ENCODE assay signal across 17 cellular contexts in genomic region chr14:75491376-75491978, GRCh38. TPM values are rescaled to one million over a fixed set of nuclear protein-coding genes. Genes with fewer than 3 reads are reported as not detected.
DNase-seq lines count a peak whose midpoint lies in the region; ATAC-seq, FAIRE-seq and TF ChIP-seq lines count a peak whose summit lies in the region.
"Had no signal": no experiment of that assay in that cellular context is flagged by ENCODE, and none has a peak within 500 bp of the region (broad histone marks: within the 10 kb centered on the region; RNA-seq: fewer than 3 reads in every experiment).

No MANE protein-coding gene starts in this region.

- DNase-seq in T-helper 2 cell treated with Interferon-gamma antibody and Interleukin-4, amounts not matched to agents 5 μg/mL and 100 μg/mL, for 36 hours (ENCODE audit: low spot score): peak; percentile 2
- DNase-seq in T-helper 2 cell: no peak
- DNase-seq in GM12891 (ENCODE audit: insufficient read length, low spot score): no peak
- no peak for DNase-seq in GM12878 (ENCODE audit: low read depth, low spot score)
- DNase-seq in osteoblast (ENCODE audit: insufficient read length, low spot score, missing footprints): no peak
- DNase-seq in omental fat pad (ENCODE audit: low spot score): no peak
- no peak for DNase-seq in GM13977 (ENCODE audit: low spot score)
- DNase-seq: 8988T; AML-193; CD8-positive, alpha-beta memory T cell; DND-41; GDM1; GOT3; H9 had no signal

- CTCF ChIA-PET in GM12878 (lab: Yijun Ruan, JAX): interaction anchor here (0.6 to 19.8 kb wide), 18 partner anchors 11 to 215 kb away, joined by 3 to 520 read pairs (median 4); partner anchors contain the start of genes BATF, ERG28 and TTLL5

- no peak for TF ChIP-seq EP300 in GM12878 (IDR thresholded peaks at IDR 0.05; ENCODE audit: borderline replicate concordance in 1 of 2, control insufficient read depth in 1 of 2, low read depth in 2 of 2, low read length in 2 of 2)

- TF ChIP-seq CTCF in GM12878 (IDR thresholded peaks at IDR 0.05 in 2 of 3, conservative IDR thresholded peaks at IDR 0.05 in 1 of 3; ENCODE audit: control insufficient read depth in 2 of 3, extremely low read depth in 1 of 3, insufficient read depth in 1 of 3, low read depth in 3 of 3, low read length in 3 of 3) (no peak), osteoblast (IDR thresholded peaks at IDR 0.05; ENCODE audit: extremely low read depth, low read depth, low read length) (no peak), omental fat pad (IDR thresholded peaks at IDR 0.05) (no peak), GM13977 (IDR thresholded peaks at IDR 0.05; ENCODE audit: extremely low read depth, insufficient read depth, missing control alignments) (no peak)

- H4K20me1 ChIP-seq in GM12878 (ENCODE audit: control insufficient read depth, insufficient read depth) (no peaks in the 10 kb centered on the region), osteoblast (ENCODE audit: insufficient read depth, low read length) (no peaks in the 10 kb centered on the region)
- H4K20me1 ChIP-seq: BLaER1 had no signal

- POLR2A ChIA-PET in GM12878 (lab: Charles Lee): interaction anchor here (0.8 to 16.2 kb wide), 5 partner anchors 26 to 57 kb away, joined by 3 to 385 read pairs (median 5); partner anchors contain the start of gene BATF

- no peaks in the 10 kb centered on the region for H3K79me2 ChIP-seq in GM12878 (ENCODE audit: control insufficient read depth, insufficient read depth, low read length)
- H3K79me2 ChIP-seq in osteoblast (ENCODE audit: insufficient read depth, low read length): no peaks in the 10 kb centered on the region

- RAD21 ChIA-PET in GM12878 (lab: Charles Lee; ENCODE audit: unreplicated experiment): interaction anchor here (0.6 to 18.1 kb wide), 13 partner anchors 8 to 186 kb away, joined by 3 to 645 read pairs (median 5); partner anchors contain the start of gene BATF

- H3K9ac ChIP-seq in GM12878 (ENCODE audit: control insufficient read depth, insufficient read depth, low read length): no peak overlapping the region
- H3K9ac ChIP-seq: BLaER1 had no signal

- TF ChIP-seq POLR2A in GM12891 (IDR thresholded peaks at IDR 0.05; ENCODE audit: low read depth, low read length) (no peak), GM12878 (IDR thresholded peaks at IDR 0.05; ENCODE audit: low read depth, low read length) (no peak)

- in situ Hi-C loops in GM12878 (cut with MboI) (no loop called here), GM13977 (cut with MboI; ENCODE audit: low pct_unique_long_range_greater_than_20kb, low sequenced_read_pairs, unreplicated experiment) (loop anchor here (25.0 kb wide), 1 partner anchor 354 kb away; the partner anchor contains the start of gene NEK9)

- no peaks in the 10 kb centered on the region for H3K36me3 ChIP-seq in GM12878 (ENCODE audit: control insufficient read depth in 2 of 2, insufficient read depth in 2 of 2, low read length in 1 of 2)
- no peaks in the 10 kb centered on the region for H3K36me3 ChIP-seq in osteoblast (ENCODE audit: insufficient read depth, low read length)
- H3K36me3 ChIP-seq: BLaER1 had no signal

- H3K9me3 Mint-ChIP-seq in T-helper 2 cell treated with Interferon-gamma antibody and Interleukin-4, amounts not matched to agents 5 μg/mL and 100 μg/mL, for 36 hours: no peaks in the 10 kb centered on the region
- H3K9me3 Mint-ChIP-seq: CD8-positive, alpha-beta memory T cell; H9 had no signal

- TF ChIP-seq RAD21 in GM12878 (IDR thresholded peaks at IDR 0.05; ENCODE audit: insufficient read depth, low read depth, low read length): no peak

- no peak overlapping the region for H3K4me3 Mint-ChIP-seq in T-helper 2 cell treated with Interferon-gamma antibody and Interleukin-4, amounts not matched to agents 5 μg/mL and 100 μg/mL, for 36 hours
- H3K4me3 Mint-ChIP-seq: H9 had no signal

- peaks cover 55% of the 10 kb centered on the region for H3K4me1 Mint-ChIP-seq in T-helper 2 cell treated with Interferon-gamma antibody and Interleukin-4, amounts not matched to agents 5 μg/mL and 100 μg/mL, for 36 hours (ENCODE audit: low read depth)

- BruUV-seq in GM12878 (replicated peaks; lab: Mats Ljungman, UMichigan): no TSS peak

- no peak for ATAC-seq in GM12878
- ATAC-seq in omental fat pad (ENCODE audit: low FRiP score): no peak
- ATAC-seq in GM21723 (IDR thresholded peaks at IDR 0.05; ENCODE audit: unreplicated experiment): no peak

- no peaks in the 10 kb centered on the region for H3K36me3 Mint-ChIP-seq in T-helper 2 cell treated with Interferon-gamma antibody and Interleukin-4, amounts not matched to agents 5 μg/mL and 100 μg/mL, for 36 hours (ENCODE audit: low read depth)
- H3K36me3 Mint-ChIP-seq: CD8-positive, alpha-beta memory T cell had no signal

- H3K27me3 Mint-ChIP-seq in T-helper 2 cell treated with Interferon-gamma antibody and Interleukin-4, amounts not matched to agents 5 μg/mL and 100 μg/mL, for 36 hours (ENCODE audit: low read depth): no peaks in the 10 kb centered on the region

- intact Hi-C loops in GM12878 (cut with micrococcal nuclease; ENCODE audit: unreplicated experiment): loop anchor here (10.0 kb wide), 1 partner anchor 53 kb away; no protein-coding TSS in a partner anchor

- H3K4me3 ChIP-seq in GM12878: no peak overlapping the region
- H3K4me3 ChIP-seq in osteoblast (ENCODE audit: insufficient read depth, low read length): no peak overlapping the region
- H3K4me3 ChIP-seq: BLaER1 had no signal

- WGBS in GM12878 (ENCODE audit: insufficient coverage, insufficient replicate concordance, low lambda C conversion rate, missing lambda C conversion rate): 85% methylated on average over 14 of the region's 14 CpGs

- no peaks in the 10 kb centered on the region for H3K9me3 ChIP-seq in GM12878 (replicated peaks; ENCODE audit: control insufficient read depth, insufficient read depth, low read length)
- H3K9me3 ChIP-seq in osteoblast (ENCODE audit: low read depth, low read length): no peaks in the 10 kb centered on the region
- H3K9me3 ChIP-seq: BLaER1, Caco-2 had no signal

- H3K27me3 ChIP-seq in GM12878 (replicated peaks in 1 of 2; ENCODE audit: control insufficient read depth in 2 of 2, insufficient read depth in 2 of 2, low read length in 1 of 2) (no peaks in the 10 kb centered on the region), osteoblast (ENCODE audit: insufficient read depth, low read length) (peaks cover 5% of the 10 kb centered on the region)
- H3K27me3 ChIP-seq: BLaER1 had no signal

- FAIRE-seq in GM12891 (lab: Jason Lieb, UNC): no peak
- no peak for FAIRE-seq in GM12878 (lab: Jason Lieb, UNC)

- no peak overlapping the region for H2AFZ ChIP-seq in GM12878 (ENCODE audit: control insufficient read depth, low read depth, low read length)
- H2AFZ ChIP-seq in osteoblast (ENCODE audit: low read length): peak overlapping the region; percentile 9

- H3K4me2 ChIP-seq in GM12878 (ENCODE audit: control insufficient read depth, insufficient read depth): peak overlapping the region; percentile 44
- H3K4me2 ChIP-seq in osteoblast (ENCODE audit: insufficient read depth, low read length): no peak overlapping the region
- H3K4me2 ChIP-seq: BLaER1 had no signal

- peak overlapping the region; percentile 45; the same call in 1 of the 2 replicates for H3K27ac ChIP-seq in GM12878 (ENCODE audit: control insufficient read depth, insufficient read depth)
- H3K27ac ChIP-seq in osteoblast (ENCODE audit: low read depth, low read length): no peak overlapping the region
- H3K27ac ChIP-seq: BLaER1 had no signal

- no peak overlapping the region for H3K27ac Mint-ChIP-seq in T-helper 2 cell treated with Interferon-gamma antibody and Interleukin-4, amounts not matched to agents 5 μg/mL and 100 μg/mL, for 36 hours
- H3K27ac Mint-ChIP-seq: H9 had no signal

- peaks cover 61% of the 10 kb centered on the region for H3K4me1 ChIP-seq in GM12878 (ENCODE audit: control insufficient read depth, insufficient read depth, low read length)
- no peaks in the 10 kb centered on the region for H3K4me1 ChIP-seq in osteoblast (ENCODE audit: insufficient read depth, low read length)
- H3K4me1 ChIP-seq: Caco-2 had no signal

- SMC1A ChIA-PET in GM12878 (lab: Charles Lee; ENCODE audit: uncharacterized antibody, unreplicated experiment): interaction anchor here (0.6 to 16.1 kb wide), 18 partner anchors 8 to 185 kb away, joined by 3 to 619 read pairs (median 4); partner anchors contain the start of gene BATF

TF ChIP-seq in GM12891, 5 proteins besides CTCF, POLR2A, EP300 and RAD21:
- TF ChIP-seq POLR2AphosphoS5 (IDR thresholded peaks at IDR 0.05; ENCODE audit: low read depth, low read length): no peak
- TF ChIP-seq POU2F2 (IDR thresholded peaks at IDR 0.05; ENCODE audit: low read depth, low read length): no peak
- peak; percentile 80 for TF ChIP-seq SPI1 (IDR thresholded peaks at IDR 0.05; ENCODE audit: low read depth, low read length)

TF ChIP-seq in GM12878, 131 proteins besides CTCF, POLR2A, EP300 and RAD21 (continues in another document):
- TF ChIP-seq IRF3 (IDR thresholded peaks at IDR 0.05): no peak

RNA-seq across cellular contexts. Expression of gene BATF, which starts 30.8 kb away (rescaled TPM):
- 74.9 TPM for polyA plus RNA-seq in GM12891 (2012; ENCODE audit: low read depth, missing spikeins)
- total RNA-seq in GM12878 (2013; cell fraction: nucleolus; rRNA removed): 55.3 and 58.4 TPM in 2 replicates
- total RNA-seq in GM12878 (2014; rRNA removed): 153 and 158 TPM in 2 replicates
- 94.0 and 99.6 TPM in 2 replicates for total RNA-seq in GM12878 (2014; rRNA removed; fragmentation: Illumina TruSeq; extraction: Trizol)
- total RNA-seq in GM12878 (2021): 99.8 and 107 TPM in 2 replicates
- 105 TPM for polyA plus RNA-seq in GM12878 (2011; ENCODE audit: low read depth)
- polyA plus RNA-seq in GM12878 (2011; rRNA removed): 53.9 and 98.3 TPM in 2 replicates
- 136 and 190 TPM in 2 replicates for polyA plus RNA-seq in GM12878 (2011; cell fraction: cytosol; rRNA removed)
- 87.8 and 92.3 TPM in 2 replicates for polyA plus RNA-seq in GM12878 (2011; cell fraction: nucleus; rRNA removed)
- polyA plus RNA-seq in GM12878 (2012): 86.3 and 91.1 TPM in 2 replicates
- 30.7 and 93.4 TPM in 2 replicates for polyA plus RNA-seq in GM12878 (2014; fragmentation: Illumina TruSeq; extraction: Trizol)
- polyA plus RNA-seq in GM12878 (2014; fragmentation: Nextera tagmentation; extraction: Ambion mirVana): 10 to 100 TPM in 1 of 2 experiments, 1 to 10 TPM in 1; 10.0 to 30.9 TPM
- 147 and 176 TPM in 2 replicates for polyA plus RNA-seq in GM12878 (2014; rRNA removed)
- polyA plus RNA-seq in GM12878 (2016; fragmentation: Nextera tagmentation; extraction: Ambion mirVana): 100 to 1,000 TPM; 133 to 154 TPM
- polyA minus RNA-seq in GM12878 (2011; rRNA and poly(A)+ RNA removed): 18.5 and 50.6 TPM in 2 replicates
- polyA minus RNA-seq in GM12878 (2011; cell fraction: cytosol; rRNA and poly(A)+ RNA removed): 21.5 and 22.8 TPM in 2 replicates
- polyA minus RNA-seq in GM12878 (2011; cell fraction: nucleus; rRNA and poly(A)+ RNA removed): 22.0 and 37.2 TPM in 2 replicates
- total RNA-seq in osteoblast: 0.59 and 0.72 TPM in 2 replicates
- total RNA-seq in omental fat pad: 10 to 100 TPM in 3 of 4 donors, 1 to 10 TPM in 1; 8.2 to 22.8 (median 12.9) TPM
- total RNA-seq: H9 had no signal
